ENCODE assay signal across 8 cellular contexts in genomic region chr17:7133424-7133823, GRCh38. TPM values are rescaled to one million over a fixed set of nuclear protein-coding genes. Genes with fewer than 3 reads are reported as not detected.
A peak's percentile ranks its signal among the peaks of the same experiment; 100 is the strongest.
DNase-seq lines count a peak whose midpoint lies in the region; ATAC-seq and TF ChIP-seq lines count a peak whose summit lies in the region.

No MANE protein-coding gene starts in this region.

- in situ Hi-C loops in GM13977 (cut with MboI; ENCODE audit: low pct_unique_long_range_greater_than_20kb, low sequenced_read_pairs, unreplicated experiment) = loop anchor here (5.0 to 25.0 kb wide), 2 partner anchors 81 to 221 kb away; no protein-coding TSS in a partner anchor

- no peak overlapping the region for H3K4me3 ChIP-seq in cardiac fibroblast (replicated peaks in 1 of 2; ENCODE audit: low read depth in 2 of 2, low read length in 2 of 2)
- H3K4me3 ChIP-seq in neuronal stem cell (ENCODE audit: low read length in 2 of 2) = no peak overlapping the region
- H3K4me3 ChIP-seq in MG63 = no peak overlapping the region

- no peak overlapping the region for H3K9ac ChIP-seq in neuronal stem cell (ENCODE audit: low read depth, low read length, poor library complexity)

- H2BK12ac ChIP-seq in neuronal stem cell (ENCODE audit: low read length) = no peak overlapping the region

- peak overlapping the region; percentile 8 for H3K23ac ChIP-seq in neuronal stem cell (ENCODE audit: low read depth, low read length, poor library complexity)

- H3K9me3 ChIP-seq in neuronal stem cell (replicated peaks in 1 of 2; ENCODE audit: control insufficient read depth in 2 of 2, insufficient read depth in 1 of 2, low read depth in 1 of 2, low read length in 2 of 2) (no peaks in the 10 kb centered on the region), MG63 (no peaks in the 10 kb centered on the region)

- ATAC-seq in T-cell (replicated peaks in 1 of 4) (peak in 2 of 4 experiments; percentile 33 to 46), GM19324 (IDR thresholded peaks at IDR 0.05; ENCODE audit: low FRiP score, unreplicated experiment) (no peak), HG03457 (IDR thresholded peaks at IDR 0.05; ENCODE audit: unreplicated experiment) (no peak)

- POLR2A ChIA-PET in T-cell (lab: Charles Lee) = interaction anchor here in 1 of 2 donors (0.6 to 1.2 kb wide), 4 partner anchors 17 to 355 kb away, joined by 3 to 12 read pairs (median 5); no protein-coding TSS in a partner anchor

- no peak overlapping the region for H2BK120ac ChIP-seq in neuronal stem cell (ENCODE audit: low read depth, low read length)

- H3K36me3 Mint-ChIP-seq in T-cell = no peaks in the 10 kb centered on the region

- no peaks in the 10 kb centered on the region for H3K36me3 ChIP-seq in neuronal stem cell (replicated peaks in 1 of 2; ENCODE audit: control insufficient read depth in 2 of 2, insufficient read depth in 2 of 2, low read length in 2 of 2)
- no peaks in the 10 kb centered on the region for H3K36me3 ChIP-seq in MG63

- H3K4me2 ChIP-seq in neuronal stem cell (ENCODE audit: insufficient read depth, low read length, poor library complexity, severe bottlenecking) = no peak overlapping the region

- WGBS in neuronal stem cell (ENCODE audit: extremely low coverage in 2 of 2, insufficient read length in 2 of 2, insufficient replicate concordance in 1 of 2), 2 donors = no CpG with 5 or more reads among the region's 19 CpGs

- peak overlapping the region in 1 of 2 donors; percentile 49 for H3K27ac Mint-ChIP-seq in T-cell

- peaks cover 9 to 20% of the 10 kb centered on the region in 2 donors for H3K4me1 ChIP-seq in neuronal stem cell (ENCODE audit: control insufficient read depth in 2 of 2, insufficient read depth in 1 of 2, low read depth in 1 of 2, low read length in 2 of 2)

- H3K4me1 Mint-ChIP-seq in T-cell = peaks cover 25 to 32% (median 28%) of the 10 kb centered on the region in 3 donors

- H3K9me3 Mint-ChIP-seq in T-cell = no peaks in the 10 kb centered on the region

- DNase-seq in GM13977 (ENCODE audit: low spot score) = no peak
- peak in 25 of 34 experiments; percentile 4 to 50 (median 25) for DNase-seq in T-cell
- peak; percentile 3 to 14 for DNase-seq in cardiac fibroblast (ENCODE audit: low read depth in 2 of 2)
- peak; percentile 43 for DNase-seq in neuronal stem cell (ENCODE audit: low spot score)
- no peak for DNase-seq in MG63
- DNase-seq in NCI-H345 (lab: John Stamatoyannopoulos, UW) = no peak

- no peak overlapping the region for H3K14ac ChIP-seq in neuronal stem cell (ENCODE audit: low read length)

- TF ChIP-seq CTCF in GM13977 (IDR thresholded peaks at IDR 0.05; ENCODE audit: extremely low read depth, insufficient read depth, missing control alignments) (peak; percentile 64), cardiac fibroblast (IDR thresholded peaks at IDR 0.05; ENCODE audit: low read depth, low read length) (peak; percentile 39)

- peaks cover 0 to 5% of the 10 kb centered on the region in 2 donors for H3K27me3 Mint-ChIP-seq in T-cell

- no peak overlapping the region for H2AK5ac ChIP-seq in neuronal stem cell (ENCODE audit: low read depth, low read length)

- no peak overlapping the region for H3K4ac ChIP-seq in neuronal stem cell (ENCODE audit: low read length)

- H3K4me3 Mint-ChIP-seq in T-cell = peak overlapping the region; percentile 58 to 68 (median 65)

- H4K8ac ChIP-seq in neuronal stem cell (ENCODE audit: low read depth, low read length) = no peak overlapping the region

- no peak overlapping the region for H2BK15ac ChIP-seq in neuronal stem cell (ENCODE audit: low read length)

- CTCF ChIA-PET in T-cell (lab: Charles Lee) = interaction anchor here (0.6 to 3.0 kb wide), 11 partner anchors 73 to 799 kb away, joined by 3 to 48 read pairs (median 4); partner anchors contain the start of genes SLC16A11 (in 1 of the 2) and SLC16A13 (in 1 of the 2)

- H3K79me1 ChIP-seq in neuronal stem cell (ENCODE audit: low read depth, low read length) = no peaks in the 10 kb centered on the region

- no peak overlapping the region for H2BK5ac ChIP-seq in neuronal stem cell (ENCODE audit: low read length)

- no peak overlapping the region for H2AFZ ChIP-seq in neuronal stem cell (ENCODE audit: low read length)

- H3K27ac ChIP-seq in neuronal stem cell (replicated peaks; ENCODE audit: low read length) = no peak overlapping the region

- peak overlapping the region; percentile 12 for H3K18ac ChIP-seq in neuronal stem cell (ENCODE audit: low read length)

- no peaks in the 10 kb centered on the region for H3K27me3 ChIP-seq in neuronal stem cell (ENCODE audit: control insufficient read depth in 3 of 3, insufficient read depth in 3 of 3, low read depth in 1 of 3, low read length in 3 of 3)
- H3K27me3 ChIP-seq in MG63 = no peaks in the 10 kb centered on the region

- H4K91ac ChIP-seq in neuronal stem cell (ENCODE audit: low read depth, low read length, poor library complexity) = no peak overlapping the region

RNA-seq across cellular contexts. Expression of gene ASGR2, which starts 18.8 kb away (rescaled TPM):
- under 1 TPM in 4 of 5 donors, not detected in 1; 0.25 to 0.55 (median 0.47) TPM for total RNA-seq in T-cell
- polyA plus RNA-seq in neuronal stem cell (2013, experiment 1 of 2) = not detected
- polyA plus RNA-seq in neuronal stem cell (2013, experiment 2 of 2) = 0.03 TPM
- total RNA-seq in MG63 (2014; rRNA removed; shearing (Covaris generic); ENCODE audit: low replicate concordance) = not detected in 2 replicates

RNA-seq across cellular contexts. Expression of gene ASGR1, which starts 45.7 kb away (rescaled TPM):
- total RNA-seq in T-cell = 1 to 10 TPM in 2 of 5 donors, under 1 TPM in 3; 0.60 to 1.8 (median 0.82) TPM
- 9.1 TPM for polyA plus RNA-seq in neuronal stem cell (2013, experiment 1 of 2)
- 9.6 TPM for polyA plus RNA-seq in neuronal stem cell (2013, experiment 2 of 2)
- 0.13 TPM in 1 of 2 replicates, not detected in the other for total RNA-seq in MG63 (2014; rRNA removed; shearing (Covaris generic); ENCODE audit: low replicate concordance)

RNA-seq across cellular contexts. Expression of gene CLEC10A, which starts 53.4 kb away (rescaled TPM):
- total RNA-seq in T-cell = not detected
- not detected for polyA plus RNA-seq in neuronal stem cell (2013, experiment 1 of 2)
- not detected for polyA plus RNA-seq in neuronal stem cell (2013, experiment 2 of 2)
- total RNA-seq in MG63 (2014; rRNA removed; shearing (Covaris generic); ENCODE audit: low replicate concordance) = not detected in 2 replicates

Comparison
In these comparisons a context has a peak if more than half of its experiments do, and no peak if none do; other contexts are left out.
1. DNase-seq: peak in T-cell (25 of 34), cardiac fibroblast (2 of 2) and neuronal stem cell (single experiment); none in GM13977 (single experiment), MG63 (single experiment) and NCI-H345 (single experiment).